Comparison of ENCODE assay signal across 8 cellular contexts in genomic region chr6:27893836-27894807, GRCh38. TPM values are rescaled to one million over a fixed set of nuclear protein-coding genes. Genes with fewer than 3 reads are reported as not detected.
DNase-seq lines count a peak whose midpoint lies in the region; ATAC-seq and TF ChIP-seq lines count a peak whose summit lies in the region.

No MANE protein-coding gene starts in this region.

- POLR2A ChIA-PET in PC-3 (lab: Charles Lee; ENCODE audit: unreplicated experiment) = interaction anchor here (0.6 to 4.2 kb wide), 16 partner anchors 29 to 1874 kb away, joined by 3 to 101 read pairs (median 8); a partner anchor contains a TSS

- peaks cover 4% of the 10 kb centered on the region for H3F3A ChIP-seq in PC-3 (ENCODE audit: low read length, unreplicated experiment)

- DNase-seq in DMS 273 (lab: John Stamatoyannopoulos, UW; ENCODE audit: unreplicated experiment) = peak; percentile 98
- peak; percentile 89 for DNase-seq in PC-3
- peak; percentile 38 to 44 for DNase-seq in activated T-helper 1 cell treated with anti-CD3 and anti-CD28 coated beads, Interleukin-2, amount 50 U/mL, for 16 hours (ENCODE audit: low read depth in 1 of 2, low spot score in 1 of 2)
- peak; percentile 95 for DNase-seq in fibroblast of mammary gland (ENCODE audit: low read depth)
- peak; percentile 76 for DNase-seq in naive B cell
- peak; percentile 79 for DNase-seq in stimulated activated naive CD8-positive, alpha-beta T cell treated with anti-CD3 and anti-CD28 coated beads, Interleukin-15, Interleukin-2, amounts not matched to agents 100 U/mL and 50 U/mL, for 24 hours

- intact Hi-C loops in PC-3 (cut with micrococcal nuclease) = loop anchor here (1.0 to 5.0 kb wide), 6 partner anchors 29 to 1847 kb away; a partner anchor contains a TSS

- H2AFZ ChIP-seq in KMS-11 (ENCODE audit: low read depth) (no peak overlapping the region), PC-3 (ENCODE audit: low read length) (peak overlapping the region; percentile 78; the same call in 1 of the 2 replicates)

- H3K36me3 ChIP-seq in KMS-11 (ENCODE audit: insufficient read depth) = no peaks in the 10 kb centered on the region
- H3K36me3 ChIP-seq in PC-3 (ENCODE audit: low read depth, low read length) = no peaks in the 10 kb centered on the region

- H3K27ac Mint-ChIP-seq in naive B cell = no peak overlapping the region

- peaks cover 3% of the 10 kb centered on the region; the same call in 1 of the 2 replicates for H4K20me1 ChIP-seq in KMS-11 (ENCODE audit: insufficient read depth)
- no peaks in the 10 kb centered on the region for H4K20me1 ChIP-seq in PC-3 (ENCODE audit: low read length)

- H3K9ac ChIP-seq in KMS-11 (peak overlapping the region; percentile 99), PC-3 (ENCODE audit: low read length) (peak overlapping the region; percentile 97)

- H3K9me3 Mint-ChIP-seq in naive B cell = peaks cover 0 to 31% (median 8%) of the 10 kb centered on the region in 7 donors

- H3K4me1 ChIP-seq in KMS-11 (ENCODE audit: low read depth, poor library complexity, severe bottlenecking) = peaks cover 28% of the 10 kb centered on the region
- H3K4me1 ChIP-seq in PC-3 (ENCODE audit: insufficient read depth, low read length) = peaks cover 10% of the 10 kb centered on the region; the same call in 1 of the 2 replicates

- CTCF ChIA-PET in PC-3 (lab: Charles Lee) = interaction anchor here (0.6 to 1.0 kb wide), 6 partner anchors 29 to 968 kb away, joined by 3 to 17 read pairs (median 4); a partner anchor contains a TSS

- H3K9me2 ChIP-seq in PC-3 (replicated peaks; ENCODE audit: low read length) = no peaks in the 10 kb centered on the region

- peak overlapping the region; percentile 98 for H3K27ac ChIP-seq in KMS-11
- peak overlapping the region; percentile 85 for H3K27ac ChIP-seq in PC-3 (ENCODE audit: low read length)

- peak; percentile 21 for ATAC-seq in PC-3
- peak; percentile 10 to 13 for ATAC-seq in naive B cell (ENCODE audit: low read depth in 2 of 2)
- peak; percentile 4 for ATAC-seq in stimulated activated naive CD8-positive, alpha-beta T cell treated with anti-CD3 and anti-CD28 coated beads, Interleukin-15, Interleukin-2, amounts not matched to agents 100 U/mL and 50 U/mL, for 24 hours
- no peak for ATAC-seq in HG03571 (IDR thresholded peaks at IDR 0.05; ENCODE audit: unreplicated experiment)

- H3K27me3 ChIP-seq in KMS-11 (ENCODE audit: insufficient read depth, low read depth) = no peaks in the 10 kb centered on the region
- H3K27me3 ChIP-seq in PC-3 (ENCODE audit: low read length) = no peaks in the 10 kb centered on the region

- H3K4me3 ChIP-seq in KMS-11 (IDR thresholded peaks at IDR 0.05; ENCODE audit: insufficient read depth, low read depth, low read length) (no peak overlapping the region), PC-3 (ENCODE audit: low read length) (peak overlapping the region; percentile 83), fibroblast of mammary gland (ENCODE audit: control insufficient read depth, low read depth, low read length) (peak overlapping the region; percentile 77)

- H3K4me2 ChIP-seq in KMS-11 (peak overlapping the region; percentile 69), PC-3 (ENCODE audit: low read length) (peak overlapping the region; percentile 92)

- peaks cover 76% of the 10 kb centered on the region for H3K79me2 ChIP-seq in KMS-11 (ENCODE audit: insufficient read depth, low read depth)
- H3K79me2 ChIP-seq in PC-3 (ENCODE audit: low read length) = peaks cover 41% of the 10 kb centered on the region

- BruUV-seq in PC-3 (replicated peaks; lab: Mats Ljungman, UMichigan) = no TSS peak

- no peaks in the 10 kb centered on the region for H3K27me3 Mint-ChIP-seq in naive B cell

- peaks cover 9 to 32% (median 20%) of the 10 kb centered on the region in 3 donors for H3K4me1 Mint-ChIP-seq in naive B cell

- H3K9me3 ChIP-seq in PC-3 (ENCODE audit: low read length) = no peaks in the 10 kb centered on the region

- H3K4me3 Mint-ChIP-seq in naive B cell = no peak overlapping the region

- TF ChIP-seq CTCF in KMS-11 (conservative IDR thresholded peaks at IDR 0.05; ENCODE audit: low read depth, low read length) = no peak
- no peak for TF ChIP-seq CTCF in PC-3 (conservative IDR thresholded peaks at IDR 0.05; ENCODE audit: low read depth, low read length)
- no peak for TF ChIP-seq CTCF in fibroblast of mammary gland (conservative IDR thresholded peaks at IDR 0.05; ENCODE audit: control insufficient read depth, insufficient read depth, low read depth, low read length)

- H3K36me3 Mint-ChIP-seq in naive B cell = peaks cover 0 to 6% of the 10 kb centered on the region in 2 donors

RNA-seq across cellular contexts. Expression of gene OR2B2, which starts 18.1 kb away (rescaled TPM):
- not detected in 2 replicates for total RNA-seq in PC-3 (2014; rRNA removed)
- not detected for polyA plus RNA-seq in naive B cell (ENCODE audit: low read depth in 6 of 6)

Comparison
In these comparisons a context has a peak if more than half of its experiments do, and no peak if none do; other contexts are left out.
1. DNase-seq: peak in every context shown above with its lines; median percentile 98 in DMS 273; 95 in fibroblast of mammary gland; 89 in PC-3; 79 in stimulated activated naive CD8-positive, alpha-beta T cell treated with anti-CD3 and anti-CD28 coated beads, Interleukin-15, Interleukin-2, amounts not matched to agents 100 U/mL and 50 U/mL, for 24 hours; 76 in naive B cell; 41 in activated T-helper 1 cell treated with anti-CD3 and anti-CD28 coated beads, Interleukin-2, amount 50 U/mL, for 16 hours.